In genomic region chr6:122322824-122323223, GRCh38 we compare ENCODE assay signal across 9 cellular contexts.
DNase-seq lines count a peak whose midpoint lies in the region; ATAC-seq and TF ChIP-seq lines count a peak whose summit lies in the region.
"Had no signal": no experiment of that assay in that cellular context is flagged by ENCODE, and none has a peak within 500 bp of the region (broad histone marks: within the 10 kb centered on the region; RNA-seq: fewer than 3 reads in every experiment).

No MANE protein-coding gene starts in this region.

- peak; percentile 10 for DNase-seq in NCI-H510A treated with DMSO at 0.1 percent for 48 hours (lab: John Stamatoyannopoulos, UW)
- no peak for DNase-seq in NCI-H510A (lab: John Stamatoyannopoulos, UW)
- DNase-seq in NCI-H2227 treated with DMSO at 0.1 percent for 48 hours (lab: John Stamatoyannopoulos, UW), result peak; percentile 42
- DNase-seq in colonic mucosa, result no peak
- no peak for DNase-seq in omental fat pad (ENCODE audit: low spot score)
- no peak for DNase-seq in nephron progenitor cell

- H3K4me1 ChIP-seq in colonic mucosa, result no peaks in the 10 kb centered on the region
- H3K4me1 ChIP-seq: thyroid gland had no signal

- H3K27me3 ChIP-seq in colonic mucosa, result no peaks in the 10 kb centered on the region
- H3K27me3 ChIP-seq: thyroid gland had no signal

- no peak overlapping the region for H3K27ac ChIP-seq in colonic mucosa
- H3K27ac ChIP-seq: thyroid gland had no signal

- no peak overlapping the region for H3K4me3 Mint-ChIP-seq in nephron progenitor cell

- intact Hi-C loops in colonic mucosa (cut with DNase I), result no loop called here

- no peaks in the 10 kb centered on the region for H3K36me3 ChIP-seq in colonic mucosa
- H3K36me3 ChIP-seq: thyroid gland had no signal

- no peak overlapping the region for H3K9ac ChIP-seq in colonic mucosa (ENCODE audit: low read depth in 2 of 2, low read length in 2 of 2)

- peaks cover 5% of the 10 kb centered on the region for H3K9me3 Mint-ChIP-seq in nephron progenitor cell

- no peaks in the 10 kb centered on the region for H3K36me3 Mint-ChIP-seq in nephron progenitor cell (ENCODE audit: low read depth)

- no peaks in the 10 kb centered on the region for H3K4me1 Mint-ChIP-seq in nephron progenitor cell

- no peaks in the 10 kb centered on the region for H3K9me3 ChIP-seq in colonic mucosa
- H3K9me3 ChIP-seq: thyroid gland had no signal

- H3K27me3 Mint-ChIP-seq in nephron progenitor cell (ENCODE audit: low read depth, poor library complexity), result no peaks in the 10 kb centered on the region

- TF ChIP-seq CTCF in colonic mucosa (IDR thresholded peaks at IDR 0.05) (no peak), omental fat pad (IDR thresholded peaks at IDR 0.05) (no peak), nephron progenitor cell (IDR thresholded peaks at IDR 0.05) (no peak)

- peak overlapping the region; percentile 13 for H3K4me3 ChIP-seq in colonic mucosa
- H3K4me3 ChIP-seq: thyroid gland had no signal

- H3K27ac Mint-ChIP-seq in nephron progenitor cell, result no peak overlapping the region

- ATAC-seq in omental fat pad (ENCODE audit: low FRiP score), result peak; percentile 82
- no peak for ATAC-seq in HG02642 (IDR thresholded peaks at IDR 0.05; ENCODE audit: poor library complexity, unreplicated experiment)
- no peak for ATAC-seq in GM19455 (IDR thresholded peaks at IDR 0.05; ENCODE audit: unreplicated experiment)

Comparison
In these comparisons a context has a peak if more than half of its experiments do, and no peak if none do; other contexts are left out.
1. DNase-seq: peak in NCI-H510A treated with DMSO at 0.1 percent for 48 hours (single experiment) and NCI-H2227 treated with DMSO at 0.1 percent for 48 hours (single experiment); none in NCI-H510A (single experiment), colonic mucosa (single experiment), omental fat pad (single experiment) and nephron progenitor cell (single experiment).